In genomic region chr2:96529376-96530143, GRCh38 we compare ENCODE assay signal across 11 cellular contexts. TPM values are rescaled to one million over a fixed set of nuclear protein-coding genes. Genes with fewer than 3 reads are reported as not detected.
DNase-seq lines count a peak whose midpoint lies in the region; ATAC-seq and TF ChIP-seq lines count a peak whose summit lies in the region.
"Had no signal": no experiment of that assay in that cellular context is flagged by ENCODE, and none has a peak within 500 bp of the region (broad histone marks: within the 10 kb centered on the region; RNA-seq: fewer than 3 reads in every experiment).

No MANE protein-coding gene starts in this region.

- H3K36me3 Mint-ChIP-seq in activated T-cell treated with anti-CD3 and anti-CD28 coated beads, Interleukin-2, amount 50 U/mL, for 72 hours (ENCODE audit: insufficient read depth in 2 of 2) = no peaks in the 10 kb centered on the region
- no peaks in the 10 kb centered on the region for H3K36me3 Mint-ChIP-seq in activated T-cell treated with anti-CD3 and anti-CD28 coated beads, Interleukin-2, amount 50 U/mL, for 4 hours (ENCODE audit: insufficient read depth)
- no peaks in the 10 kb centered on the region for H3K36me3 Mint-ChIP-seq in activated T-helper 17 cell treated with anti-CD3 and anti-CD28 coated beads, Interleukin-2, amount 50 U/mL, for 72 hours (ENCODE audit: low read depth)
- no peaks in the 10 kb centered on the region for H3K36me3 Mint-ChIP-seq in memory B cell

- peaks cover 54 to 72% of the 10 kb centered on the region in 2 donors for H3K4me1 ChIP-seq in thoracic aorta (ENCODE audit: control insufficient read depth in 1 of 2, low read depth in 2 of 2)

- ATAC-seq in activated T-cell treated with anti-CD3 and anti-CD28 coated beads, Interleukin-2, amount 50 U/mL, for 72 hours (replicated peaks in 1 of 2) = no peak
- no peak for ATAC-seq in activated T-cell treated with anti-CD3 and anti-CD28 coated beads, Interleukin-2, amount 50 U/mL, for 4 hours
- ATAC-seq in activated T-helper 17 cell treated with anti-CD3 and anti-CD28 coated beads, Interleukin-2, amount 50 U/mL, for 72 hours (replicated peaks) = no peak
- ATAC-seq in memory B cell (ENCODE audit: low read depth) = no peak
- ATAC-seq in thoracic aorta (ENCODE audit: insufficient number of reproducible peaks, low FRiP score, low read depth) = no peak
- ATAC-seq in sciatic nerve = no peak
- no peak for ATAC-seq in HG02973 (IDR thresholded peaks at IDR 0.05; ENCODE audit: unreplicated experiment)
- ATAC-seq: SK-N-SH treated with all-trans-retinoic acid at 6 μM for 48 hours had no signal

- H3K4me1 Mint-ChIP-seq in activated T-cell treated with anti-CD3 and anti-CD28 coated beads, Interleukin-2, amount 50 U/mL, for 72 hours (ENCODE audit: low read depth) = peaks cover 94% of the 10 kb centered on the region
- peaks cover 78% of the 10 kb centered on the region for H3K4me1 Mint-ChIP-seq in activated T-cell treated with anti-CD3 and anti-CD28 coated beads, Interleukin-2, amount 50 U/mL, for 4 hours (ENCODE audit: low read depth)
- H3K4me1 Mint-ChIP-seq in activated T-helper 17 cell treated with anti-CD3 and anti-CD28 coated beads, Interleukin-2, amount 50 U/mL, for 72 hours = peaks cover 65% of the 10 kb centered on the region
- peaks cover 28% of the 10 kb centered on the region for H3K4me1 Mint-ChIP-seq in memory B cell

- TF ChIP-seq CTCF in thoracic aorta (IDR thresholded peaks at IDR 0.05) = no peak

- intact Hi-C loops in sciatic nerve (cut with DNase I) = no loop called here

- DNase-seq in activated T-cell treated with anti-CD3 and anti-CD28 coated beads, Interleukin-2, amount 50 U/mL, for 72 hours = no peak
- no peak for DNase-seq in activated T-cell treated with anti-CD3 and anti-CD28 coated beads, Interleukin-2, amount 50 U/mL, for 4 hours
- DNase-seq in memory B cell (ENCODE audit: low spot score in 2 of 2) (no peak), thoracic aorta (ENCODE audit: low spot score) (no peak), sciatic nerve (ENCODE audit: low spot score) (no peak)
- DNase-seq in stimulated activated CD4-positive, alpha-beta T cell treated with anti-CD3 and anti-CD28 coated beads, Interleukin-4, amount 100 ng/mL, for 1 hour = no peak
- DNase-seq: DMS79 had no signal

- no peaks in the 10 kb centered on the region for H3K27me3 Mint-ChIP-seq in activated T-cell treated with anti-CD3 and anti-CD28 coated beads, Interleukin-2, amount 50 U/mL, for 72 hours (ENCODE audit: low read depth)
- H3K27me3 Mint-ChIP-seq in activated T-cell treated with anti-CD3 and anti-CD28 coated beads, Interleukin-2, amount 50 U/mL, for 4 hours (ENCODE audit: low read depth) = no peaks in the 10 kb centered on the region
- H3K27me3 Mint-ChIP-seq in activated T-helper 17 cell treated with anti-CD3 and anti-CD28 coated beads, Interleukin-2, amount 50 U/mL, for 72 hours = no peaks in the 10 kb centered on the region
- H3K27me3 Mint-ChIP-seq in memory B cell = peaks cover 4% of the 10 kb centered on the region

- peak overlapping the region; percentile 94 to 98 for H3K27ac ChIP-seq in thoracic aorta

- no peaks in the 10 kb centered on the region for H3K27me3 ChIP-seq in thoracic aorta (replicated peaks; ENCODE audit: insufficient read depth)

- H3K36me3 ChIP-seq in thoracic aorta = no peaks in the 10 kb centered on the region

- H3K4me3 Mint-ChIP-seq in activated T-cell treated with anti-CD3 and anti-CD28 coated beads, Interleukin-2, amount 50 U/mL, for 72 hours = peak overlapping the region; percentile 83 to 94
- no peak overlapping the region for H3K4me3 Mint-ChIP-seq in activated T-cell treated with anti-CD3 and anti-CD28 coated beads, Interleukin-2, amount 50 U/mL, for 4 hours
- peak overlapping the region; percentile 85 for H3K4me3 Mint-ChIP-seq in activated T-helper 17 cell treated with anti-CD3 and anti-CD28 coated beads, Interleukin-2, amount 50 U/mL, for 72 hours
- H3K4me3 Mint-ChIP-seq in memory B cell = peak overlapping the region; percentile 0

- H3K4me3 ChIP-seq in thoracic aorta = peak overlapping the region; percentile 77
- H3K4me3 ChIP-seq: skin epidermis had no signal

- no peaks in the 10 kb centered on the region for H3K9me3 Mint-ChIP-seq in activated T-cell treated with anti-CD3 and anti-CD28 coated beads, Interleukin-2, amount 50 U/mL, for 72 hours
- no peaks in the 10 kb centered on the region for H3K9me3 Mint-ChIP-seq in activated T-cell treated with anti-CD3 and anti-CD28 coated beads, Interleukin-2, amount 50 U/mL, for 4 hours
- no peaks in the 10 kb centered on the region for H3K9me3 Mint-ChIP-seq in activated T-helper 17 cell treated with anti-CD3 and anti-CD28 coated beads, Interleukin-2, amount 50 U/mL, for 72 hours
- H3K9me3 Mint-ChIP-seq in memory B cell = no peaks in the 10 kb centered on the region

- H3K9me3 ChIP-seq in thoracic aorta = no peaks in the 10 kb centered on the region

- H3K27ac Mint-ChIP-seq in activated T-cell treated with anti-CD3 and anti-CD28 coated beads, Interleukin-2, amount 50 U/mL, for 72 hours = peak overlapping the region; percentile 92
- peak overlapping the region; percentile 96 for H3K27ac Mint-ChIP-seq in activated T-helper 17 cell treated with anti-CD3 and anti-CD28 coated beads, Interleukin-2, amount 50 U/mL, for 72 hours
- H3K27ac Mint-ChIP-seq in memory B cell = peak overlapping the region; percentile 6

RNA-seq across cellular contexts. Expression of gene ARID5A, which starts 7.0 kb away (rescaled TPM):
- total RNA-seq in activated T-cell treated with anti-CD3 and anti-CD28 coated beads, Interleukin-2, amount 50 U/mL, for 72 hours = 100 to 1,000 TPM; 424 to 433 TPM
- total RNA-seq in activated T-cell treated with anti-CD3 and anti-CD28 coated beads, Interleukin-2, amount 50 U/mL, for 4 hours = 100 to 1,000 TPM; 131 to 169 (median 132) TPM
- 100 to 1,000 TPM; 181 to 252 TPM for total RNA-seq in activated T-helper 17 cell treated with anti-CD3 and anti-CD28 coated beads, Interleukin-2, amount 50 U/mL, for 72 hours
- total RNA-seq in thoracic aorta (100 to 1,000 TPM; 152 to 231 TPM), sciatic nerve (44.8 TPM)

RNA-seq across cellular contexts. Expression of gene NEURL3, which starts 24.4 kb away (rescaled TPM):
- 1 to 10 TPM; 4.4 to 5.3 TPM for total RNA-seq in activated T-cell treated with anti-CD3 and anti-CD28 coated beads, Interleukin-2, amount 50 U/mL, for 72 hours
- under 1 TPM in 2 of 3 donors, not detected in 1; 0.26 to 0.38 TPM for total RNA-seq in activated T-cell treated with anti-CD3 and anti-CD28 coated beads, Interleukin-2, amount 50 U/mL, for 4 hours
- total RNA-seq in activated T-helper 17 cell treated with anti-CD3 and anti-CD28 coated beads, Interleukin-2, amount 50 U/mL, for 72 hours = 1 to 10 TPM in 1 of 2 donors, under 1 TPM in 1; 0.91 to 3.4 TPM
- total RNA-seq in thoracic aorta (not detected), sciatic nerve (0.58 TPM)

Comparison
In these comparisons a context has a peak if more than half of its experiments do, and no peak if none do; other contexts are left out.
1. H3K27ac Mint-ChIP-seq: peak in every context shown above with its lines; median percentile 96 in activated T-helper 17 cell treated with anti-CD3 and anti-CD28 coated beads, Interleukin-2, amount 50 U/mL, for 72 hours; 92 in activated T-cell treated with anti-CD3 and anti-CD28 coated beads, Interleukin-2, amount 50 U/mL, for 72 hours; 6 in memory B cell.